ENCODE assay signal across 2 cellular contexts in the genomic region with DNA sequence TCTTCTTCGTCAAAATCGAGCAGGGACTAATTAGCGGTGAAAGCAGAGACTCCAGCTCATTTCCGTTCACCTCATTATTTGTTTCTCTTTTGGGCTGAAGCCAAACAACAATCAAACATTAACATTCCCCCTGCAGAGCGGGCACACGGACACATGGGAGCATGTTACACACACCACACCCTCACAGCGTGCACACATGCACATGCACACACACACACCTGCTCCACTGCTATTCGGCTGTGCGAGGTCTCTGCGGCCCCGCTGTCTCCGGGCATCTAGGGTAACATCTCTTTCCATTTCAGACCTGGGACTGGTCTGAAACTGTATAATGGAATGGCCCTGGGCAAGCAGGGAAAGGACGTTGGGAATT.
TF ChIP-seq lines count a peak whose summit lies in the region.

No MANE protein-coding gene starts in this region.

TF ChIP-seq in GM12891, 5 proteins besides CTCF, POLR2A, EP300 and RAD21:
- TF ChIP-seq POU2F2 (IDR thresholded peaks at IDR 0.05; ENCODE audit: low read depth, low read length) (no peak), POLR2AphosphoS5 (IDR thresholded peaks at IDR 0.05; ENCODE audit: low read depth, low read length) (no peak), PAX5 (IDR thresholded peaks at IDR 0.05; ENCODE audit: insufficient read depth, low read length, severe bottlenecking) (no peak), TAF1 (IDR thresholded peaks at IDR 0.05; ENCODE audit: low read depth, low read length) (no peak), SPI1 (IDR thresholded peaks at IDR 0.05; ENCODE audit: low read depth, low read length) (no peak)

TF ChIP-seq in IMR-90, 13 proteins besides CTCF, POLR2A, EP300 and RAD21:
- TF ChIP-seq, protein P1, sequence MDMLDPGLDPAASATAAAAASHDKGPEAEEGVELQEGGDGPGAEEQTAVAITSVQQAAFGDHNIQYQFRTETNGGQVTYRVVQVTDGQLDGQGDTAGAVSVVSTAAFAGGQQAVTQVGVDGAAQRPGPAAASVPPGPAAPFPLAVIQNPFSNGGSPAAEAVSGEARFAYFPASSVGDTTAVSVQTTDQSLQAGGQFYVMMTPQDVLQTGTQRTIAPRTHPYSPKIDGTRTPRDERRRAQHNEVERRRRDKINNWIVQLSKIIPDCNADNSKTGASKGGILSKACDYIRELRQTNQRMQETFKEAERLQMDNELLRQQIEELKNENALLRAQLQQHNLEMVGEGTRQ (IDR thresholded peaks at IDR 0.05; ENCODE audit: low read depth, low read length) = no peak
- TF ChIP-seq BHLHE40 (IDR thresholded peaks at IDR 0.05; ENCODE audit: low read depth, low read length) (no peak), RFX5 (IDR thresholded peaks at IDR 0.05; ENCODE audit: low read depth, low read length) (no peak), FOS (IDR thresholded peaks at IDR 0.05; ENCODE audit: low read depth, low read length) (no peak), MXI1 (IDR thresholded peaks at IDR 0.05; ENCODE audit: borderline replicate concordance, low read depth, low read length) (no peak), NFE2L2 (IDR thresholded peaks at IDR 0.05; ENCODE audit: low read depth, low read length) (no peak), SMC3 (IDR thresholded peaks at IDR 0.05; ENCODE audit: low read depth, low read length) (no peak), MAFK (IDR thresholded peaks at IDR 0.05; ENCODE audit: low read depth, low read length) (no peak), RCOR1 (IDR thresholded peaks at IDR 0.05; ENCODE audit: insufficient replicate concordance, low read length) (no peak), MAZ (IDR thresholded peaks at IDR 0.05; ENCODE audit: borderline replicate concordance, low read depth, low read length) (no peak), CEBPB (IDR thresholded peaks at IDR 0.05; ENCODE audit: low read depth, low read length) (no peak), CHD1 (IDR thresholded peaks at IDR 0.05; ENCODE audit: low read depth, low read length) (no peak)
- TF ChIP-seq, protein P2, sequence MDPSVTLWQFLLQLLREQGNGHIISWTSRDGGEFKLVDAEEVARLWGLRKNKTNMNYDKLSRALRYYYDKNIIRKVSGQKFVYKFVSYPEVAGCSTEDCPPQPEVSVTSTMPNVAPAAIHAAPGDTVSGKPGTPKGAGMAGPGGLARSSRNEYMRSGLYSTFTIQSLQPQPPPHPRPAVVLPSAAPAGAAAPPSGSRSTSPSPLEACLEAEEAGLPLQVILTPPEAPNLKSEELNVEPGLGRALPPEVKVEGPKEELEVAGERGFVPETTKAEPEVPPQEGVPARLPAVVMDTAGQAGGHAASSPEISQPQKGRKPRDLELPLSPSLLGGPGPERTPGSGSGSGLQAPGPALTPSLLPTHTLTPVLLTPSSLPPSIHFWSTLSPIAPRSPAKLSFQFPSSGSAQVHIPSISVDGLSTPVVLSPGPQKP (IDR thresholded peaks at IDR 0.05; ENCODE audit: borderline replicate concordance, low read depth, low read length) = no peak
